In the genomic region with DNA sequence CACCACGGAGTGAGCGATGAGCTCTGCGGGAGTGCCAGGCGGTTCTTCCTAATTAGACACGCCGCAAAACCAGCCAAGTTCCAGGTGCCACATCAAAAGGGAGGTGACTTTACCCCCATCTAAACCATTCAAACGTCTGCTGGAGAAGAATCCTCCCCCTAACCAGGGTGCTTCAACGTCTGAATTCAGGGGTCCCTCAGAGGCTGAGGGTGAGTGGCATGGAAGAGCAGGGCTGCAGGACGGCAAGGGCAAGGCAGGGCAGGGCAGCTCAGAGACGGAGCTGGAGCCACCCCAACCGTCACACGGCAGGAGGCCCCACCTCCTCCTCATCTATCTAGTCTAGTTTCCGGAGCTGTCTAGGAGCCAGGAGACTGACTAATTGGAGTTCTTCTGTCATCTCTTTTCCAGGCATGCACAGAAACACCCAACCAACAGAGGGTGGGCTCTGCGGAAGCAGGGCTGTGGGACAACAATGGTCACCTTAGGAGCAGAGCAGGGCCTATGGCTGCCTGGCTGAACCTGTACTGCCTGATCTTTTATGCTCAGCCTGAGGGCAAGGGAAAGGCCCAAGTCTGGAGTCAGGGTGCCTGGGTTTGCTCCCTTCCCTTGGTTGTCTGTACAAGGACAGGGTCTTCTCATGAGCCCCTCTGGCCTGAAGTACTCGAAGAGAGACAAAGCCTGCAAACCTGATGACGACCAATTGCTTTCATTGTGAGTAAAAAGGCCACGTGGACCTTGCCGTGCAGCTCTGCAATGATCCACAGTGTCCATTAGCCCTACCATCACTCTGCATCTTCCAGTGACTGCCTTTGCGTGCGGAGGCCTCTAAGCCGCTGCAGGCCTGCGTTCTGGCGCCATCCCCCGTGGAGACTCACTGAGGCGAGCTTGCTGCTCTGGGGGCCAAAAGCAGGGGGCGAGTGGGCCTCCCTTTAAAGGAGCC, we compare ENCODE assay signal across 12 cellular contexts.
DNase-seq lines count a peak whose midpoint lies in the region; ATAC-seq and TF ChIP-seq lines count a peak whose summit lies in the region.
"Had no signal": no experiment of that assay in that cellular context is flagged by ENCODE, and none has a peak within 500 bp of the region (broad histone marks: within the 10 kb centered on the region; RNA-seq: fewer than 3 reads in every experiment).

No MANE protein-coding gene starts in this region.

- H3K27me3 ChIP-seq in gastroesophageal sphincter = no peaks in the 10 kb centered on the region
- H3K27me3 ChIP-seq: esophagus squamous epithelium had no signal

- H3K27ac ChIP-seq in gastroesophageal sphincter = no peak overlapping the region
- H3K27ac ChIP-seq in substantia nigra (ENCODE audit: low read depth, low read length, poor library complexity, severe bottlenecking) = peak overlapping the region; percentile 96

- H3K4me3 ChIP-seq in gastroesophageal sphincter = no peak overlapping the region
- H3K4me3 ChIP-seq: esophagus squamous epithelium, HAP-1 had no signal

- H3K4me1 Mint-ChIP-seq in activated CD8-positive, alpha-beta memory T cell treated with anti-CD3 and anti-CD28 coated beads, Interleukin-2, amount 10 ng/mL, durations not matched to agents 7 days and 5 days = peaks cover 13% of the 10 kb centered on the region
- H3K4me1 Mint-ChIP-seq: B cell had no signal

- H3K36me3 ChIP-seq in gastroesophageal sphincter = no peaks in the 10 kb centered on the region
- H3K36me3 ChIP-seq: esophagus squamous epithelium, HAP-1 had no signal

- no peaks in the 10 kb centered on the region for H3K9me3 ChIP-seq in gastroesophageal sphincter
- H3K9me3 ChIP-seq: esophagus squamous epithelium, HAP-1 had no signal

- DNase-seq in activated CD8-positive, alpha-beta memory T cell treated with anti-CD3 and anti-CD28 coated beads, Interleukin-2, amount 10 ng/mL, durations not matched to agents 7 days and 5 days = no peak
- DNase-seq in activated CD8-positive, alpha-beta memory T cell treated with anti-CD3 and anti-CD28 coated beads, Interleukin-2, amount 50 U/mL, for 4 hours = no peak
- DNase-seq in SHP77 treated with DMSO at 0.1 percent for 48 hours (lab: John Stamatoyannopoulos, UW) (peak; percentile 27), substantia nigra (lab: John Stamatoyannopoulos, UW) (peak in 7 of 49 donors; percentile 20 to 46 (median 24)), OCI-M1 (lab: John Stamatoyannopoulos, UW) (no peak), H4 (ENCODE audit: low spot score) (no peak)
- DNase-seq: esophagus squamous epithelium had no signal

- peak; percentile 39 for ATAC-seq in activated CD8-positive, alpha-beta memory T cell treated with anti-CD3 and anti-CD28 coated beads, Interleukin-2, amount 10 ng/mL, durations not matched to agents 7 days and 5 days
- ATAC-seq in gastroesophageal sphincter = peak; percentile 51
- no peak for ATAC-seq in HG03342 (IDR thresholded peaks at IDR 0.05; ENCODE audit: unreplicated experiment)

- no peaks in the 10 kb centered on the region for H3K9me3 Mint-ChIP-seq in activated CD8-positive, alpha-beta memory T cell treated with anti-CD3 and anti-CD28 coated beads, Interleukin-2, amount 10 ng/mL, durations not matched to agents 7 days and 5 days (ENCODE audit: low read depth)
- H3K9me3 Mint-ChIP-seq: T-helper 1 cell treated with Interleukin-12 subunit alpha and Interleukin-12 subunit beta and Interleukin-4 antibody, amounts not matched to agents 30 μg/mL and 1 μg/mL, for 36 hours had no signal

- CTCF ChIA-PET in activated CD8-positive, alpha-beta memory T cell treated with anti-CD3 and anti-CD28 coated beads, Interleukin-2, amount 10 ng/mL, durations not matched to agents 7 days and 5 days (lab: Charles Lee) = no interaction called here

- no peak for TF ChIP-seq POLR2A in gastroesophageal sphincter (IDR thresholded peaks at IDR 0.05)

- no peak overlapping the region for H3K4me3 Mint-ChIP-seq in activated CD8-positive, alpha-beta memory T cell treated with anti-CD3 and anti-CD28 coated beads, Interleukin-2, amount 10 ng/mL, durations not matched to agents 7 days and 5 days
- H3K4me3 Mint-ChIP-seq: B cell; T-helper 1 cell treated with Interleukin-12 subunit alpha and Interleukin-12 subunit beta and Interleukin-4 antibody, amounts not matched to agents 30 μg/mL and 1 μg/mL, for 36 hours had no signal

- WGBS in gastroesophageal sphincter (ENCODE audit: low coverage in 1 of 2), 2 donors = 24 to 40% methylated on average over 1 to 9 of the region's 26 CpGs

- no peak for TF ChIP-seq CTCF in gastroesophageal sphincter (IDR thresholded peaks at IDR 0.05)

- TF ChIP-seq EP300 in gastroesophageal sphincter (IDR thresholded peaks at IDR 0.05) = no peak

- H3K27me3 Mint-ChIP-seq in activated CD8-positive, alpha-beta memory T cell treated with anti-CD3 and anti-CD28 coated beads, Interleukin-2, amount 10 ng/mL, durations not matched to agents 7 days and 5 days = peaks cover 5% of the 10 kb centered on the region
- H3K27me3 Mint-ChIP-seq: B cell had no signal

- H3K4me1 ChIP-seq in gastroesophageal sphincter = peaks cover 0 to 23% (median 9%) of the 10 kb centered on the region in 3 donors
- H3K4me1 ChIP-seq: HAP-1 had no signal

- H3K36me3 Mint-ChIP-seq in activated CD8-positive, alpha-beta memory T cell treated with anti-CD3 and anti-CD28 coated beads, Interleukin-2, amount 10 ng/mL, durations not matched to agents 7 days and 5 days = no peaks in the 10 kb centered on the region

- H3K27ac Mint-ChIP-seq in activated CD8-positive, alpha-beta memory T cell treated with anti-CD3 and anti-CD28 coated beads, Interleukin-2, amount 10 ng/mL, durations not matched to agents 7 days and 5 days = no peak overlapping the region
- H3K27ac Mint-ChIP-seq: B cell; T-helper 1 cell treated with Interleukin-12 subunit alpha and Interleukin-12 subunit beta and Interleukin-4 antibody, amounts not matched to agents 30 μg/mL and 1 μg/mL, for 36 hours had no signal
